In the genomic region with DNA sequence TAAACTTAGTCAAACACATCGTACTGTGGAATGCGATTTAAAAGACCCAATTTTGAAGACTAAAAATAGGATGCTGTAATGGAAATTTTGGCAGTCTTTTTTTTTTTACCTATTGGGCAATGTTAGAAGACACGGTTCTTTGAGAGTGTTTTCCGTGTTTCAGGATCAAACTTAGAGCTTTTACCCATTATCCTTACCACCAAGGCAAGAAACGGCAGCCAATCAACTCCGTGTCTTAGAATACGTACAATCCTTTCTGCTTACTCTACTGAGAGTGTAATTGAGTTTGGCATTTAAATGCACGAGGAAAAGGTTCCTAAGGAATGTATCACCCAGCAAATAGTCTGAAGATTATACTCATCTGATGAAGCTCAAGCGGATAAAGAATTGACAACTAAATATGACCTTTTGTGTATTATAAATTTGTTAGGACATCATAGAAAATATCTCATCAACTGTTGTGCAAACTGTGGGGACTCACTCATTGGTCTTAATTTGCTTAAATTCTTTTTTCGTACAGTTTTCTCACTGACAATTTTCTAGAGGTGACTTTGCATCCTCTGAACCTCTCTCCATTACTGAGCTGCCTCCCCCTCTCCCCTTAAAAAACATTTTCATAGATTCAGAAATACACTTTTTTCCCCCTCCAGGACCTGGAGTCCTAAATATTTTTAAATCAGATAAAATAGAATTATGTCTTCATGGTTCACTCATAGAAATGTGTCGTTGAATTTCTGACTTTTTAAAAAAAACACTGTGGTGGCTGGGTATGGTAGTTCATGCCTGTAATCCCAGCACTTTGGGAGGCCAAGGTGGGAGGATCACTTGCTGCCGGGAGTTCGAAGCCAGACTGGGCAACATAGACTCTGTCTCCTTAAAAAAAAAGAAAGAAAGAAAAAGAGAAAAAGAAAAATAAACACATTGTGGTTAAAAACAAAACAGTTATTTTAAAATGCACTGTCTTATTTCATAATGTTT, we compare ENCODE assay signal across 8 cellular contexts. TPM values are rescaled to one million over a fixed set of nuclear protein-coding genes. Genes with fewer than 3 reads are reported as not detected.
DNase-seq lines count a peak whose midpoint lies in the region; ATAC-seq, FAIRE-seq and TF ChIP-seq lines count a peak whose summit lies in the region.

No MANE protein-coding gene starts in this region.

- CTCF ChIA-PET in naive thymus-derived CD4-positive, alpha-beta T cell (lab: Charles Lee): interaction anchor here (0.6 to 1.0 kb wide), 5 partner anchors 32 to 1962 kb away, joined by 3 to 6 read pairs (median 5); no protein-coding TSS in a partner anchor

- H3K4me3 Mint-ChIP-seq in naive thymus-derived CD4-positive, alpha-beta T cell: peak overlapping the region; percentile 93 to 99 (median 98)

- H3K27ac Mint-ChIP-seq in naive thymus-derived CD4-positive, alpha-beta T cell: peak overlapping the region; percentile 90 to 99 (median 96)

- H3K9me3 ChIP-seq in naive thymus-derived CD4-positive, alpha-beta T cell (ENCODE audit: control insufficient read depth in 2 of 3, low read length in 3 of 3): no peaks in the 10 kb centered on the region

- DNase-seq in GF-D8 (lab: John Stamatoyannopoulos, UW) (peak; percentile 19), RPMI8226 (peak; percentile 21), dermis blood vessel endothelial cell (peak; percentile 70), urothelium cell line (ENCODE audit: low spot score) (no peak)
- DNase-seq in naive thymus-derived CD4-positive, alpha-beta T cell: peak in 1 of 9 donors; percentile 23
- DNase-seq in activated CD4-positive, alpha-beta T cell treated with anti-CD3 and anti-CD28 coated beads for 4 hours: no peak

- H3K9me3 Mint-ChIP-seq in naive thymus-derived CD4-positive, alpha-beta T cell: peaks cover 0 to 2% (median 0%) of the 10 kb centered on the region in 11 donors

- intact Hi-C loops in naive thymus-derived CD4-positive, alpha-beta T cell (cut with micrococcal nuclease): loop anchor here (1.0 to 10.0 kb wide), 9 partner anchors 10 to 1597 kb away; a partner anchor contains a TSS

- no peak for FAIRE-seq in urothelium cell line (lab: Jason Lieb, UNC)

- H3K36me3 ChIP-seq in naive thymus-derived CD4-positive, alpha-beta T cell (ENCODE audit: control insufficient read depth in 2 of 3, insufficient read depth in 3 of 3, low read length in 3 of 3): peaks cover 0 to 16% (median 0%) of the 10 kb centered on the region in 3 experiments

- H3K4me3 ChIP-seq in naive thymus-derived CD4-positive, alpha-beta T cell (ENCODE audit: low read length): peak overlapping the region; percentile 84

- ATAC-seq in naive thymus-derived CD4-positive, alpha-beta T cell: no peak
- no peak for ATAC-seq in GM21825 (IDR thresholded peaks at IDR 0.05; ENCODE audit: unreplicated experiment)

- no peaks in the 10 kb centered on the region for H3K27me3 Mint-ChIP-seq in naive thymus-derived CD4-positive, alpha-beta T cell

- H3K27me3 ChIP-seq in naive thymus-derived CD4-positive, alpha-beta T cell (ENCODE audit: control insufficient read depth in 2 of 2, insufficient read depth in 2 of 2, low read length in 2 of 2): no peaks in the 10 kb centered on the region

- H3K4me1 Mint-ChIP-seq in naive thymus-derived CD4-positive, alpha-beta T cell: peaks cover 36 to 73% (median 50%) of the 10 kb centered on the region in 7 donors

- peak overlapping the region; percentile 88 for H3K27ac ChIP-seq in 22Rv1
- peak overlapping the region; percentile 89 for H3K27ac ChIP-seq in naive thymus-derived CD4-positive, alpha-beta T cell (ENCODE audit: low read depth, low read length)

- POLR2A ChIA-PET in naive thymus-derived CD4-positive, alpha-beta T cell (lab: Charles Lee): interaction anchor here (0.6 to 2.7 kb wide), 9 partner anchors 8 to 1704 kb away, joined by 3 to 10 read pairs (median 4); a partner anchor contains a TSS

- TF ChIP-seq CTCF in 22Rv1 (IDR thresholded peaks at IDR 0.05): no peak

- peaks cover 39 to 53% of the 10 kb centered on the region in 2 donors for H3K4me1 ChIP-seq in naive thymus-derived CD4-positive, alpha-beta T cell (ENCODE audit: control insufficient read depth in 2 of 2, insufficient read depth in 2 of 2, low read length in 2 of 2)

- peaks cover 0 to 12% (median 4%) of the 10 kb centered on the region in 5 donors for H3K36me3 Mint-ChIP-seq in naive thymus-derived CD4-positive, alpha-beta T cell

RNA-seq across cellular contexts. Expression of a gene that starts 1.3 kb away (rescaled TPM):
- 27.5 and 31.0 TPM in 2 replicates for total RNA-seq in dermis blood vessel endothelial cell
- total RNA-seq in naive thymus-derived CD4-positive, alpha-beta T cell: 100 to 1,000 TPM in 2 of 5 experiments, 10 to 100 TPM in 3; 30.5 to 111 (median 80.2) TPM
- polyA plus RNA-seq in naive thymus-derived CD4-positive, alpha-beta T cell: 10 to 100 TPM; 52.8 to 58.8 TPM

RNA-seq across cellular contexts. Expression of a gene that starts 1.5 kb away (rescaled TPM):
- total RNA-seq in dermis blood vessel endothelial cell: 15.1 and 16.2 TPM in 2 replicates
- total RNA-seq in naive thymus-derived CD4-positive, alpha-beta T cell: 10 to 100 TPM in 3 of 5 experiments, 1 to 10 TPM in 2; 9.5 to 12.2 (median 10.3) TPM
- 10 to 100 TPM; 12.1 to 18.2 TPM for polyA plus RNA-seq in naive thymus-derived CD4-positive, alpha-beta T cell

Comparison
In these comparisons a context has a peak if more than half of its experiments do, and no peak if none do; other contexts are left out.
1. DNase-seq: peak in GF-D8 (single experiment), RPMI8226 (single experiment) and dermis blood vessel endothelial cell (single experiment); none in urothelium cell line (single experiment) and activated CD4-positive, alpha-beta T cell treated with anti-CD3 and anti-CD28 coated beads for 4 hours (0 of 2).